ENCODE assay signal across 37 cellular contexts in genomic region chr10:116460219-116460618, GRCh38. TPM values are rescaled to one million over a fixed set of nuclear protein-coding genes. Genes with fewer than 3 reads are reported as not detected.
"Had no signal": no experiment of that assay in that cellular context is flagged by ENCODE, and none has a peak within 500 bp of the region (broad histone marks: within the 10 kb centered on the region; RNA-seq: fewer than 3 reads in every experiment).

No MANE protein-coding gene starts in this region.

- DNase-seq: Karpas-422, Kasumi-1, KG1, MG63, MM.1S, MV-4-11, NCI-H1048, NCI-H1092, NCI-H1092 treated with DMSO at 0.1 percent for 48 hours, NCI-H1105, NCI-H1105 treated with DMSO at 0.1 percent for 48 hours, NCI-H1417, NCI-H1417 treated with DMSO at 0.1 percent for 48 hours, NCI-H1436, NCI-H1436 treated with DMSO at 0.1 percent for 48 hours, NCI-H146, NCI-H1694, NCI-H1694 treated with DMSO at 0.1 percent for 48 hours, NCI-H187, NCI-H187 treated with DMSO at 0.1 percent for 48 hours, NCI-H2029, NCI-H2029 treated with DMSO at 0.1 percent for 48 hours, NCI-H2081, NCI-H2081 treated with DMSO at 0.1 percent for 48 hours, NCI-H2107, NCI-H2171, NCI-H2171 treated with DMSO at 0.1 percent for 48 hours, NCI-H2227 treated with DMSO at 0.1 percent for 48 hours, NCI-H226, NCI-H345, NCI-H446, NCI-H446 treated with DMSO at 0.1 percent for 48 hours, NCI-H510A, NCI-H510A treated with DMSO at 0.1 percent for 48 hours had no signal

- H3K36me3 ChIP-seq: MG63 had no signal

- H3K4me2 ChIP-seq: KMS-11 had no signal

- H3K9ac ChIP-seq: KMS-11 had no signal

- H3K4me3 ChIP-seq: MG63 had no signal

- H3K27ac ChIP-seq: KMS-11 had no signal

- H3K9me3 ChIP-seq: MG63 had no signal

RNA-seq across cellular contexts. Expression of gene PNLIPRP3, which starts 32.6 kb away (rescaled TPM):
- total RNA-seq: M059J, NCI-H460 had no signal
